In the genomic region with DNA sequence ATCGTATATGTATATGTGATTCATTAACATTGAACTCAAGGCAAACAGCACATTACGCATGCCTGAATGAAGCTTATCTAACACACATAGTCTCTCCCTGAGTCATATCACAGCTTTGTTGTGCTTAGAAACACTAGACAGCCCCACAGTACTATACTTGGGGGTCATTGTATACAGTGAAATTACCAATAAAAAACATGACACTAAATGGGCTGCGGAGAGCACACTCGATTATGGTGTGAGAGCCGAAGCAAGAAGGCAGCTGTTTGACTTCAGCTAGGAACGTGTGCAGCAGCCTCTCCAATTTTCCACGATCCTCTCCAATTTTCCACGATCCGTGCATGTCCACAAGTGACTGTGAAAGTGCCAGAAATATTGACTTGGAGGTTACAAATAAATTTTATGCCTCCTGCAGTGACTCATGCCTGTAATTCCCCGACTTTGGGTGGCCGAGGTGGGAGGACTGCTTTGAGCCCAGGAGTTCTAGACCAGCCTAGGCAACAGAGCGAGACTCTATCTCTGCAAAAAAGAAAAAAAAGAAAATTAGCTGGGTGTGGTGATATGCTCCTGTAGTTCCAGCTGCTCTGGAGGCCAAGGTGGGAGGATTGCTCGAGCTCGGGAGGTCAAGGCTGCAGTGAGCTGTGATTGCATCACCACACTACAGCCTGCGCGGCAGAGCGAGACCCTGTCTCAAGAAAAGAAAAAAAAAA, we compare ENCODE assay signal across 1 cellular context.
TF ChIP-seq lines count a peak whose summit lies in the region.

No MANE protein-coding gene starts in this region.

TF ChIP-seq in WTC11, 78 proteins besides CTCF, POLR2A, EP300 and RAD21 (continued from another document):
- no peak for TF ChIP-seq ATF3 (CRISPR knock-in tag; conservative IDR thresholded peaks at IDR 0.05)
- no peak for TF ChIP-seq GRHL2 (CRISPR knock-in tag; IDR thresholded peaks at IDR 0.05; ENCODE audit: insufficient replicate concordance, severe bottlenecking)
- TF ChIP-seq ETV6 (CRISPR knock-in tag; IDR thresholded peaks at IDR 0.05) = no peak
- no peak for TF ChIP-seq KAT7 (CRISPR knock-in tag; IDR thresholded peaks at IDR 0.05; ENCODE audit: borderline replicate concordance)
- TF ChIP-seq ZNF121 (CRISPR knock-in tag; IDR thresholded peaks at IDR 0.05) = no peak
- TF ChIP-seq GABPB1 (CRISPR knock-in tag; IDR thresholded peaks at IDR 0.05) = no peak
